1 cellular context compared by ENCODE assay signal in the genomic region with DNA sequence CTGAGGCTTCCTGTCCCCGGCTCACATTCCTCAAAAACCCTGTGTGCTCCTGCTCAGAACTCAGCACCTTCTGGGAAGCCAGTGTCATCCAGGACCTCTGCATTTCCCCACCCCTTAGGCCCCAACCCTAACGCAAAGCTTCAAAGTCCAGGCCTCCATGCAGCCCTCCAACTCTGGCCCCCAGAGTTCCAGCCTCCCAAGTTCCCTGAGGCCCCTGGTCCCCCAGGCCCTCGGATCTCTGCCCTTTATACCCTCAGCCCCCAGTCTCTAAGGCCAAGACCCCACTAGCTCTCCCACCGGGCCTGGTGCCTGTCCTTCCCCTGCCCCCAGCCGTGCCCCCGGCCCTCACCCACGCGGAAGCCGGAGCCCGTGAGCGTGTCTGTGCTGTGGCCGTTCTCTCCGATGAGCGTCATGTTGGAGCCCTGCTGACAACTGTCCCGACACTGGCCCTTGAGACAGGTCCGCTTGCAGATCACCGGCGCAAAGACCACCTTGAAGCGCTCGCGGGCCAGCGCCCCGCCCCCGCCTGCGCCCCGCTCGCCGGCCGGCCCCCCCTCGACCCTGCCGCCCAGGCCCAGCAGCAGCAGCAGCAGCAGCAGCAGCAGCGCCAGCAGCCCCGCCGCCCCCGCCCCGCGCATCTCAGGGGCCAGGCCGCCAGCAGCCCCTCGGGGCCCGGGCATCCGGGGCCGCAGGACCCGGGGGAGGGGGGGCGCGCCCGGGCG.
TF ChIP-seq lines count a peak whose summit lies in the region.

No MANE protein-coding gene starts in this region.

TF ChIP-seq in HepG2, 621 proteins besides CTCF, POLR2A, EP300 and RAD21 (continued from another document and continues in another):
- TF ChIP-seq NFIB (CRISPR knock-in tag; IDR thresholded peaks at IDR 0.05; ENCODE audit: borderline replicate concordance) (no peak), CBFB (CRISPR knock-in tag; IDR thresholded peaks at IDR 0.05) (no peak), ATM (IDR thresholded peaks at IDR 0.05; ENCODE audit: borderline replicate concordance) (no peak), ZNF878 (CRISPR knock-in tag; IDR thresholded peaks at IDR 0.05) (no peak), ZNF260 (CRISPR knock-in tag; IDR thresholded peaks at IDR 0.05; ENCODE audit: borderline replicate concordance, low read depth) (no peak), SMARCC2 (IDR thresholded peaks at IDR 0.05) (no peak), ZNF101 (CRISPR knock-in tag; IDR thresholded peaks at IDR 0.05; ENCODE audit: borderline replicate concordance, low read depth) (no peak), NFE2L1 (CRISPR knock-in tag; IDR thresholded peaks at IDR 0.05; ENCODE audit: borderline replicate concordance) (no peak), CBX1 (IDR thresholded peaks at IDR 0.05; ENCODE audit: low read depth) (no peak), ZNF607 (CRISPR knock-in tag; IDR thresholded peaks at IDR 0.05; ENCODE audit: borderline replicate concordance) (0 out of 2 replicates have a peak, but pooled peaks have one; percentile 30), ZNF790 (CRISPR knock-in tag; IDR thresholded peaks at IDR 0.05; ENCODE audit: borderline replicate concordance) (0 out of 2 replicates have a peak, but pooled peaks have one; percentile 18), MEF2D (CRISPR knock-in tag; IDR thresholded peaks at IDR 0.05) (no peak), JUN (CRISPR knock-in tag; IDR thresholded peaks at IDR 0.05) (no peak), ZNF180 (CRISPR knock-in tag; IDR thresholded peaks at IDR 0.05; ENCODE audit: borderline replicate concordance, low read depth) (no peak), CEBPG (CRISPR knock-in tag; IDR thresholded peaks at IDR 0.05) (peak; percentile 24; the same call in 1 of the 2 replicates), ZNF572 (CRISPR knock-in tag; IDR thresholded peaks at IDR 0.05) (no peak), CAMTA2 (CRISPR knock-in tag; IDR thresholded peaks at IDR 0.05; ENCODE audit: borderline replicate concordance) (no peak), STAT6 (CRISPR knock-in tag; IDR thresholded peaks at IDR 0.05; ENCODE audit: borderline replicate concordance) (no peak), ZNF816 (CRISPR knock-in tag; IDR thresholded peaks at IDR 0.05; ENCODE audit: borderline replicate concordance) (no peak), ZNF839 (CRISPR knock-in tag; IDR thresholded peaks at IDR 0.05; ENCODE audit: borderline replicate concordance) (peak; percentile 78; the same call in 1 of the 2 replicates), ZNF292 (CRISPR knock-in tag; IDR thresholded peaks at IDR 0.05; ENCODE audit: borderline replicate concordance, low read depth) (0 out of 2 replicates have a peak, but pooled peaks have one; percentile 23), JUNB (CRISPR knock-in tag; IDR thresholded peaks at IDR 0.05; ENCODE audit: borderline replicate concordance) (no peak), SOX13 (IDR thresholded peaks at IDR 0.05) (no peak), SOX13 (CRISPR knock-in tag; conservative IDR thresholded peaks at IDR 0.05 in 1 of 2, IDR thresholded peaks at IDR 0.05 in 1 of 2) (no peak), HNF4G (IDR thresholded peaks at IDR 0.05; ENCODE audit: borderline replicate concordance, low read depth, low read length) (peak; percentile 84), HNF4G (CRISPR knock-in tag; IDR thresholded peaks at IDR 0.05; ENCODE audit: borderline replicate concordance, low read depth) (no peak), RBFOX2 (IDR thresholded peaks at IDR 0.05; ENCODE audit: low read depth, low read length) (peak; percentile 35; the same call in 1 of the 2 replicates), IRF9 (CRISPR knock-in tag; IDR thresholded peaks at IDR 0.05; ENCODE audit: borderline replicate concordance) (no peak), FOXA3 (CRISPR knock-in tag; IDR thresholded peaks at IDR 0.05) (no peak), POGZ (CRISPR knock-in tag; IDR thresholded peaks at IDR 0.05) (0 out of 2 replicates have a peak, but pooled peaks have one; percentile 14), IRX3 (CRISPR knock-in tag; IDR thresholded peaks at IDR 0.05; ENCODE audit: borderline replicate concordance, low read depth) (0 out of 2 replicates have a peak, but pooled peaks have one; percentile 29), SOX5 (CRISPR knock-in tag; IDR thresholded peaks at IDR 0.05; ENCODE audit: borderline replicate concordance) (peak; percentile 23; the same call in 1 of the 2 replicates), SP5 (CRISPR knock-in tag; IDR thresholded peaks at IDR 0.05; ENCODE audit: borderline replicate concordance, low read depth) (peak; percentile 54; the same call in 1 of the 2 replicates), ZNF414 (CRISPR knock-in tag; IDR thresholded peaks at IDR 0.05) (no peak), AGO2 (optimal IDR thresholded peaks at IDR 0.05; ENCODE audit: low read depth, low read length) (no peak), IKZF5 (CRISPR knock-in tag; IDR thresholded peaks at IDR 0.05) (0 out of 2 replicates have a peak, but pooled peaks have one; percentile 29), ZNF230 (CRISPR knock-in tag; IDR thresholded peaks at IDR 0.05) (peak; percentile 31; the same call in 1 of the 2 replicates), ZNF775 (CRISPR knock-in tag; IDR thresholded peaks at IDR 0.05; ENCODE audit: borderline replicate concordance) (no peak)
- TF ChIP-seq, protein P1, sequence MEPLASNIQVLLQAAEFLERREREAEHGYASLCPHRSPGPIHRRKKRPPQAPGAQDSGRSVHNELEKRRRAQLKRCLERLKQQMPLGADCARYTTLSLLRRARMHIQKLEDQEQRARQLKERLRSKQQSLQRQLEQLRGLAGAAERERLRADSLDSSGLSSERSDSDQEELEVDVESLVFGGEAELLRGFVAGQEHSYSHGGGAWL (CRISPR knock-in tag; IDR thresholded peaks at IDR 0.05), result peak; percentile 49; the same call in 1 of the 2 replicates
- TF ChIP-seq, protein P2, sequence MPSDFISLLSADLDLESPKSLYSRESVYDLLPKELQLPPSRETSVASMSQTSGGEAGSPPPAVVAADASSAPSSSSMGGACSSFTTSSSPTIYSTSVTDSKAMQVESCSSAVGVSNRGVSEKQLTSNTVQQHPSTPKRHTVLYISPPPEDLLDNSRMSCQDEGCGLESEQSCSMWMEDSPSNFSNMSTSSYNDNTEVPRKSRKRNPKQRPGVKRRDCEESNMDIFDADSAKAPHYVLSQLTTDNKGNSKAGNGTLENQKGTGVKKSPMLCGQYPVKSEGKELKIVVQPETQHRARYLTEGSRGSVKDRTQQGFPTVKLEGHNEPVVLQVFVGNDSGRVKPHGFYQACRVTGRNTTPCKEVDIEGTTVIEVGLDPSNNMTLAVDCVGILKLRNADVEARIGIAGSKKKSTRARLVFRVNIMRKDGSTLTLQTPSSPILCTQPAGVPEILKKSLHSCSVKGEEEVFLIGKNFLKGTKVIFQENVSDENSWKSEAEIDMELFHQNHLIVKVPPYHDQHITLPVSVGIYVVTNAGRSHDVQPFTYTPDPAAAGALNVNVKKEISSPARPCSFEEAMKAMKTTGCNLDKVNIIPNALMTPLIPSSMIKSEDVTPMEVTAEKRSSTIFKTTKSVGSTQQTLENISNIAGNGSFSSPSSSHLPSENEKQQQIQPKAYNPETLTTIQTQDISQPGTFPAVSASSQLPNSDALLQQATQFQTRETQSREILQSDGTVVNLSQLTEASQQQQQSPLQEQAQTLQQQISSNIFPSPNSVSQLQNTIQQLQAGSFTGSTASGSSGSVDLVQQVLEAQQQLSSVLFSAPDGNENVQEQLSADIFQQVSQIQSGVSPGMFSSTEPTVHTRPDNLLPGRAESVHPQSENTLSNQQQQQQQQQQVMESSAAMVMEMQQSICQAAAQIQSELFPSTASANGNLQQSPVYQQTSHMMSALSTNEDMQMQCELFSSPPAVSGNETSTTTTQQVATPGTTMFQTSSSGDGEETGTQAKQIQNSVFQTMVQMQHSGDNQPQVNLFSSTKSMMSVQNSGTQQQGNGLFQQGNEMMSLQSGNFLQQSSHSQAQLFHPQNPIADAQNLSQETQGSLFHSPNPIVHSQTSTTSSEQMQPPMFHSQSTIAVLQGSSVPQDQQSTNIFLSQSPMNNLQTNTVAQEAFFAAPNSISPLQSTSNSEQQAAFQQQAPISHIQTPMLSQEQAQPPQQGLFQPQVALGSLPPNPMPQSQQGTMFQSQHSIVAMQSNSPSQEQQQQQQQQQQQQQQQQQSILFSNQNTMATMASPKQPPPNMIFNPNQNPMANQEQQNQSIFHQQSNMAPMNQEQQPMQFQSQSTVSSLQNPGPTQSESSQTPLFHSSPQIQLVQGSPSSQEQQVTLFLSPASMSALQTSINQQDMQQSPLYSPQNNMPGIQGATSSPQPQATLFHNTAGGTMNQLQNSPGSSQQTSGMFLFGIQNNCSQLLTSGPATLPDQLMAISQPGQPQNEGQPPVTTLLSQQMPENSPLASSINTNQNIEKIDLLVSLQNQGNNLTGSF (CRISPR knock-in tag; IDR thresholded peaks at IDR 0.05), result no peak
- TF ChIP-seq, protein P3, sequence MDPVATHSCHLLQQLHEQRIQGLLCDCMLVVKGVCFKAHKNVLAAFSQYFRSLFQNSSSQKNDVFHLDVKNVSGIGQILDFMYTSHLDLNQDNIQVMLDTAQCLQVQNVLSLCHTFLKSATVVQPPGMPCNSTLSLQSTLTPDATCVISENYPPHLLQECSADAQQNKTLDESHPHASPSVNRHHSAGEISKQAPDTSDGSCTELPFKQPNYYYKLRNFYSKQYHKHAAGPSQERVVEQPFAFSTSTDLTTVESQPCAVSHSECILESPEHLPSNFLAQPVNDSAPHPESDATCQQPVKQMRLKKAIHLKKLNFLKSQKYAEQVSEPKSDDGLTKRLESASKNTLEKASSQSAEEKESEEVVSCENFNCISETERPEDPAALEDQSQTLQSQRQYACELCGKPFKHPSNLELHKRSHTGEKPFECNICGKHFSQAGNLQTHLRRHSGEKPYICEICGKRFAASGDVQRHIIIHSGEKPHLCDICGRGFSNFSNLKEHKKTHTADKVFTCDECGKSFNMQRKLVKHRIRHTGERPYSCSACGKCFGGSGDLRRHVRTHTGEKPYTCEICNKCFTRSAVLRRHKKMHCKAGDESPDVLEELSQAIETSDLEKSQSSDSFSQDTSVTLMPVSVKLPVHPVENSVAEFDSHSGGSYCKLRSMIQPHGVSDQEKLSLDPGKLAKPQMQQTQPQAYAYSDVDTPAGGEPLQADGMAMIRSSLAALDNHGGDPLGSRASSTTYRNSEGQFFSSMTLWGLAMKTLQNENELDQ (CRISPR knock-in tag; IDR thresholded peaks at IDR 0.05; ENCODE audit: borderline replicate concordance), result no peak
- TF ChIP-seq, protein P4, sequence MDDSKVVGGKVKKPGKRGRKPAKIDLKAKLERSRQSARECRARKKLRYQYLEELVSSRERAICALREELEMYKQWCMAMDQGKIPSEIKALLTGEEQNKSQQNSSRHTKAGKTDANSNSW (CRISPR knock-in tag; IDR thresholded peaks at IDR 0.05; ENCODE audit: borderline replicate concordance), result no peak
- TF ChIP-seq, protein P5, sequence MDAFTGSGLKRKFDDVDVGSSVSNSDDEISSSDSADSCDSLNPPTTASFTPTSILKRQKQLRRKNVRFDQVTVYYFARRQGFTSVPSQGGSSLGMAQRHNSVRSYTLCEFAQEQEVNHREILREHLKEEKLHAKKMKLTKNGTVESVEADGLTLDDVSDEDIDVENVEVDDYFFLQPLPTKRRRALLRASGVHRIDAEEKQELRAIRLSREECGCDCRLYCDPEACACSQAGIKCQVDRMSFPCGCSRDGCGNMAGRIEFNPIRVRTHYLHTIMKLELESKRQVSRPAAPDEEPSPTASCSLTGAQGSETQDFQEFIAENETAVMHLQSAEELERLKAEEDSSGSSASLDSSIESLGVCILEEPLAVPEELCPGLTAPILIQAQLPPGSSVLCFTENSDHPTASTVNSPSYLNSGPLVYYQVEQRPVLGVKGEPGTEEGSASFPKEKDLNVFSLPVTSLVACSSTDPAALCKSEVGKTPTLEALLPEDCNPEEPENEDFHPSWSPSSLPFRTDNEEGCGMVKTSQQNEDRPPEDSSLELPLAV (CRISPR knock-in tag; conservative IDR thresholded peaks at IDR 0.05; ENCODE audit: low read depth), result no peak
